In genomic region chr10:6050801-6051445, GRCh38 we compare ENCODE assay signal across 8 cellular contexts. TPM values are rescaled to one million over a fixed set of nuclear protein-coding genes. Genes with fewer than 3 reads are reported as not detected.
A peak's percentile ranks its signal among the peaks of the same experiment; 100 is the strongest.
DNase-seq lines count a peak whose midpoint lies in the region; ATAC-seq and TF ChIP-seq lines count a peak whose summit lies in the region.

No MANE protein-coding gene starts in this region.

- H3K36me3 ChIP-seq in sigmoid colon: no peaks in the 10 kb centered on the region

- 2 to 7% methylated on average over 18 of the region's 18 CpGs for WGBS in sigmoid colon, 2 donors

- DNase-seq in NCI-H2196 (lab: John Stamatoyannopoulos, UW; ENCODE audit: unreplicated experiment) (peak; percentile 3), NCI-H2196 treated with DMSO at 0.1 percent for 48 hours (lab: John Stamatoyannopoulos, UW; ENCODE audit: unreplicated experiment) (no peak), NOMO-1 treated with DMSO at 0.1 percent for 48 hours (lab: John Stamatoyannopoulos, UW; ENCODE audit: unreplicated experiment) (peak; percentile 65), fibroblast of the conjunctiva (ENCODE audit: low read depth) (peak; percentile 13), sigmoid colon (peak; percentile 85), superior temporal gyrus (ENCODE audit: extremely low spot score) (no peak)
- DNase-seq in activated T-cell treated with anti-CD3 and anti-CD28 coated beads, Interleukin-2, amount 50 U/mL, for 72 hours: peak; percentile 91 to 93

- peak overlapping the region; percentile 79 to 90 for H3K4me3 Mint-ChIP-seq in activated T-cell treated with anti-CD3 and anti-CD28 coated beads, Interleukin-2, amount 50 U/mL, for 72 hours

- H3K27ac Mint-ChIP-seq in activated T-cell treated with anti-CD3 and anti-CD28 coated beads, Interleukin-2, amount 50 U/mL, for 72 hours: peak overlapping the region; percentile 90

- no peak for TF ChIP-seq EP300 in sigmoid colon (IDR thresholded peaks at IDR 0.05)

- peaks cover 0 to 8% (median 1%) of the 10 kb centered on the region in 4 donors for H3K4me1 ChIP-seq in sigmoid colon

- TF ChIP-seq CTCF in sigmoid colon (IDR thresholded peaks at IDR 0.05): peak in 2 of 4 experiments; percentile 13 to 15

- H3K36me3 Mint-ChIP-seq in activated T-cell treated with anti-CD3 and anti-CD28 coated beads, Interleukin-2, amount 50 U/mL, for 72 hours (ENCODE audit: insufficient read depth in 2 of 2): peaks cover 53 to 74% of the 10 kb centered on the region in 2 donors

- intact Hi-C loops in sigmoid colon (cut with DNase I): no loop called here

- peak overlapping the region; percentile 21 to 43 (median 36) for H3K4me3 ChIP-seq in sigmoid colon

- peak; percentile 75 for ATAC-seq in HG02798 (IDR thresholded peaks at IDR 0.05; ENCODE audit: poor library complexity, unreplicated experiment)
- ATAC-seq in activated T-cell treated with anti-CD3 and anti-CD28 coated beads, Interleukin-2, amount 50 U/mL, for 72 hours (replicated peaks in 1 of 2): peak; percentile 56 to 66

- TF ChIP-seq POLR2A in sigmoid colon (IDR thresholded peaks at IDR 0.05): no peak

- no peaks in the 10 kb centered on the region for H3K27me3 ChIP-seq in sigmoid colon

- H3K27ac ChIP-seq in sigmoid colon: peak overlapping the region; percentile 48 to 69 (median 66)

- no peaks in the 10 kb centered on the region for H3K9me3 ChIP-seq in sigmoid colon

- H3K9me3 Mint-ChIP-seq in activated T-cell treated with anti-CD3 and anti-CD28 coated beads, Interleukin-2, amount 50 U/mL, for 72 hours: no peaks in the 10 kb centered on the region

- H3K4me1 Mint-ChIP-seq in activated T-cell treated with anti-CD3 and anti-CD28 coated beads, Interleukin-2, amount 50 U/mL, for 72 hours (ENCODE audit: low read depth): peaks cover 94% of the 10 kb centered on the region

- H3K27me3 Mint-ChIP-seq in activated T-cell treated with anti-CD3 and anti-CD28 coated beads, Interleukin-2, amount 50 U/mL, for 72 hours (ENCODE audit: low read depth): no peaks in the 10 kb centered on the region

RNA-seq across cellular contexts. Expression of gene IL2RA, which starts 11.2 kb away (rescaled TPM):
- 1,000 to 10,000 TPM in 1 of 2 donors, 100 to 1,000 TPM in 1; 848 to 1,110 TPM for total RNA-seq in activated T-cell treated with anti-CD3 and anti-CD28 coated beads, Interleukin-2, amount 50 U/mL, for 72 hours
- 1 to 10 TPM in 2 of 4 donors, under 1 TPM in 1, not detected in 1; 0.99 to 9.0 (median 2.5) TPM for total RNA-seq in sigmoid colon
- polyA plus RNA-seq in sigmoid colon: 10 to 100 TPM in 1 of 3 donors, 1 to 10 TPM in 1, under 1 TPM in 1; 0.60 to 14.0 (median 6.9) TPM

RNA-seq across cellular contexts. Expression of gene RBM17, which starts 37.9 kb away (rescaled TPM):
- 100 to 1,000 TPM; 156 to 200 TPM for total RNA-seq in activated T-cell treated with anti-CD3 and anti-CD28 coated beads, Interleukin-2, amount 50 U/mL, for 72 hours
- 10 to 100 TPM; 50.8 to 63.1 (median 54.8) TPM for total RNA-seq in sigmoid colon
- 10 to 100 TPM; 32.8 to 74.2 (median 40.2) TPM for polyA plus RNA-seq in sigmoid colon

Comparison
In these comparisons a context has a peak if more than half of its experiments do, and no peak if none do; other contexts are left out.
1. DNase-seq: peak in NCI-H2196 (single experiment), NOMO-1 treated with DMSO at 0.1 percent for 48 hours (single experiment), activated T-cell treated with anti-CD3 and anti-CD28 coated beads, Interleukin-2, amount 50 U/mL, for 72 hours (2 of 2), fibroblast of the conjunctiva (single experiment) and sigmoid colon (single experiment); none in NCI-H2196 treated with DMSO at 0.1 percent for 48 hours (single experiment) and superior temporal gyrus (single experiment).
2. RNA of gene IL2RA, which starts 11.2 kb away (total RNA-seq): 848 to 1,110 TPM in activated T-cell treated with anti-CD3 and anti-CD28 coated beads, Interleukin-2, amount 50 U/mL, for 72 hours; 0.99 to 9.0 TPM in sigmoid colon; every median in the first group is over 10 times any median in the second.